Comparison of ENCODE assay signal across 9 cellular contexts in the genomic region with DNA sequence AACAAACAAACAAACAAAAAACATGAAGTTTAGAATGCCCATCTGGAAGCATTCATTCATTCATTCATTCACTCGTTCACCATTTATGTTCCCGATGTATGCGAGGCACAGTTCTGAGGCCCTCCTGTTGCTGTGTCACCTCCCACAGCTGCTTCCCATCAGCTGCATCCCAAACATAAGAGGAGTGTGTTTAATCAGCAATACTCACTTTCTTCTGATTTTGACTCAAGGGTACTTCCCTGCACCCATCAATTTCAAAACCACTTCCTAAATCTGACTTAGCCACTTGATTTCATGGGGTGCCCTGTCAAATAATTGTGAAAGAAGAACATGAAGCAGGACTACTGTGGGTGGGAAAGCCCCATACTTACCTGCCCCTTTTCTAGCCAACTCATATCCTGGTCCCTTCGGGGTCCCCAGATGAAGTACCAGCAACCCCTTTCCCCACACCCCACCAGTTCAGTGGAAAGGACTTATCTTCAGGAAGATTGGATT.
DNase-seq lines count a peak whose midpoint lies in the region; ATAC-seq and FAIRE-seq lines count a peak whose summit lies in the region.
"Had no signal": no experiment of that assay in that cellular context is flagged by ENCODE, and none has a peak within 500 bp of the region (broad histone marks: within the 10 kb centered on the region; RNA-seq: fewer than 3 reads in every experiment).

No MANE protein-coding gene starts in this region.

- ATAC-seq in GM21381 (IDR thresholded peaks at IDR 0.05; ENCODE audit: unreplicated experiment), result peak; percentile 35
- peak; percentile 46 for ATAC-seq in HG03378 (IDR thresholded peaks at IDR 0.05; ENCODE audit: unreplicated experiment)
- ATAC-seq: left ventricle myocardium superior had no signal

- intact Hi-C loops in dendritic cell treated with granulocyte-macrophage colony-stimulating factor and Interleukin-4, amounts not matched to agents 40 ng/mL and 50 ng/mL, for 4 days (cut with micrococcal nuclease), result loop anchor here (10.0 kb wide), 2 partner anchors 93 to 123 kb away; partner anchors contain the start of gene IL12B

- H3K9me3 Mint-ChIP-seq in dendritic cell treated with granulocyte-macrophage colony-stimulating factor and Interleukin-4, amounts not matched to agents 40 ng/mL and 50 ng/mL, for 4 days, result peaks cover 17% of the 10 kb centered on the region

- H3K36me3 Mint-ChIP-seq in dendritic cell treated with granulocyte-macrophage colony-stimulating factor and Interleukin-4, amounts not matched to agents 40 ng/mL and 50 ng/mL, for 4 days (ENCODE audit: low read depth), result no peaks in the 10 kb centered on the region

- peak; percentile 23 for DNase-seq in GM18507 (ENCODE audit: extremely low spot score, insufficient read length, low read depth)
- DNase-seq in NCI-H2227 treated with DMSO at 0.1 percent for 48 hours (lab: John Stamatoyannopoulos, UW), result no peak
- no peak for DNase-seq in OCI-M1 (lab: John Stamatoyannopoulos, UW)
- DNase-seq in hippocampal formation (lab: John Stamatoyannopoulos, UW), result no peak
- no peak for DNase-seq in hypothalamus (lab: John Stamatoyannopoulos, UW)
- DNase-seq: left ventricle myocardium superior had no signal

- peak; percentile 90 for FAIRE-seq in GM18507 (lab: Jason Lieb, UNC)

- H3K27ac Mint-ChIP-seq in dendritic cell treated with granulocyte-macrophage colony-stimulating factor and Interleukin-4, amounts not matched to agents 40 ng/mL and 50 ng/mL, for 4 days, result peak overlapping the region; percentile 77

- peaks cover 27% of the 10 kb centered on the region for H3K27me3 Mint-ChIP-seq in dendritic cell treated with granulocyte-macrophage colony-stimulating factor and Interleukin-4, amounts not matched to agents 40 ng/mL and 50 ng/mL, for 4 days

- no peak overlapping the region for H3K4me3 Mint-ChIP-seq in dendritic cell treated with granulocyte-macrophage colony-stimulating factor and Interleukin-4, amounts not matched to agents 40 ng/mL and 50 ng/mL, for 4 days

- H3K4me1 Mint-ChIP-seq in dendritic cell treated with granulocyte-macrophage colony-stimulating factor and Interleukin-4, amounts not matched to agents 40 ng/mL and 50 ng/mL, for 4 days (ENCODE audit: low read depth), result peaks cover 38% of the 10 kb centered on the region
